ENCODE assay signal across 29 cellular contexts in the genomic region with DNA sequence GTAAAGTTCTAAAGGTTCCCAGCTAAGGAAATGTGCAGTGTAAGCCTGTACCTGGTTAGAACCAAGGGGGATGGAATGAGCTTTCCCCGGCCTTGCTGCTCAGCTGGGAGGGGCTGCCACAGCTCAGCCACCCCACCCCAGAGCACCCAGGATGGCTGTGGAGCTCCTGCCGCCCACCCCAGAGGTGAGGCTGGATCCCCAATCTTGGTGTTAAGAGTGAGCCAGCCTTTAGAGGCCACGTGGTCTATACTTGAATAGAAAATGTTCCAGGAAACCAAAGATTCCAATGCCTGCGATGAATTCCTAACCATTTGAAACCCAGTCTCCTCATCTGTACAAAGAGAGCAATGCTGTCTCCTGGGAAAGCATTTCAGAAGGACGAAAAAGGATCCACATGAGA.
"Had no signal": no experiment of that assay in that cellular context is flagged by ENCODE, and none has a peak within 500 bp of the region (broad histone marks: within the 10 kb centered on the region; RNA-seq: fewer than 3 reads in every experiment).

No MANE protein-coding gene starts in this region.

- H3K27me3 ChIP-seq: cardiac muscle cell had no signal

- H3K27ac ChIP-seq: cardiac muscle cell, VCaP had no signal

- H3K4me1 Mint-ChIP-seq: activated B cell treated with CpG ODN at 0.5 μM for 24 hours; activated naive CD8-positive, alpha-beta T cell treated with anti-CD3 and anti-CD28 coated beads for 36 hours had no signal

- H3K9me3 Mint-ChIP-seq: activated naive CD8-positive, alpha-beta T cell treated with anti-CD3 and anti-CD28 coated beads for 36 hours; activated T-cell treated with anti-CD3 and anti-CD28 coated beads, Interleukin-2, amount 50 U/mL, for 72 hours had no signal

- H3K36me3 ChIP-seq: cardiac muscle cell had no signal

- H3K4me3 ChIP-seq: cardiac muscle cell had no signal

- H3K27ac Mint-ChIP-seq: activated B cell treated with CpG ODN at 0.5 μM for 24 hours; activated CD8-positive, alpha-beta T cell treated with anti-CD3 and anti-CD28 coated beads for 36 hours; activated naive CD8-positive, alpha-beta T cell treated with anti-CD3 and anti-CD28 coated beads for 36 hours; activated T-cell treated with anti-CD3 and anti-CD28 coated beads, Interleukin-2, amount 50 U/mL, for 72 hours; activated T-helper 17 cell treated with anti-CD3 and anti-CD28 coated beads, Interleukin-2, amount 50 U/mL, for 72 hours had no signal

- H3K36me3 Mint-ChIP-seq: activated naive CD8-positive, alpha-beta T cell treated with anti-CD3 and anti-CD28 coated beads for 36 hours had no signal

- H3K27me3 Mint-ChIP-seq: activated B cell treated with CpG ODN at 0.5 μM for 24 hours had no signal

- DNase-seq: activated B cell treated with CpG ODN at 0.5 μM for 24 hours; activated CD4-positive, alpha-beta T cell treated with anti-CD3 and anti-CD28 coated beads for 1 hour; activated CD4-positive, alpha-beta T cell treated with anti-CD3 and anti-CD28 coated beads for 48 hours; activated CD4-positive, alpha-beta T cell treated with anti-CD3 and anti-CD28 coated beads, Interleukin-2, amount 50 U/mL, for 4 hours; activated CD8-positive, alpha-beta T cell treated with anti-CD3 and anti-CD28 coated beads for 36 hours; activated effector memory CD4-positive, alpha-beta T cell treated with anti-CD3 and anti-CD28 coated beads, Interleukin-2, amount 50 U/mL, for 16 hours; activated naive CD4-positive, alpha-beta T cell; activated naive CD4-positive, alpha-beta T cell treated with anti-CD3 and anti-CD28 coated beads, Interleukin-2, amount 50 U/mL, for 16 hours; activated naive CD8-positive, alpha-beta T cell treated with anti-CD3 and anti-CD28 coated beads for 36 hours; activated T-cell treated with anti-CD3 and anti-CD28 coated beads, Interleukin-2, amount 50 U/mL, for 1 hour; activated T-cell treated with anti-CD3 and anti-CD28 coated beads, Interleukin-2, amount 50 U/mL, for 72 hours; amniotic stem cell; Karpas-422; KBM-7; NCI-H1048; NCI-H1105 treated with DMSO at 0.1 percent for 48 hours; NCI-H1436; NCI-H1694; NCI-H1930; NCI-H345; NCI-H524 treated with DMSO at 0.1 percent for 48 hours; SW 1271; T-helper 1 cell; T-helper 2 cell; T-helper 9 cell had no signal

- ATAC-seq: activated CD8-positive, alpha-beta T cell treated with anti-CD3 and anti-CD28 coated beads for 36 hours; activated T-cell treated with anti-CD3 and anti-CD28 coated beads, Interleukin-2, amount 50 U/mL, for 72 hours; activated T-helper 17 cell treated with anti-CD3 and anti-CD28 coated beads, Interleukin-2, amount 50 U/mL, for 72 hours; Panc1 had no signal

- H3K4me3 Mint-ChIP-seq: activated B cell treated with CpG ODN at 0.5 μM for 24 hours; activated CD8-positive, alpha-beta T cell treated with anti-CD3 and anti-CD28 coated beads for 36 hours; activated naive CD8-positive, alpha-beta T cell treated with anti-CD3 and anti-CD28 coated beads for 36 hours; activated T-cell treated with anti-CD3 and anti-CD28 coated beads, Interleukin-2, amount 50 U/mL, for 72 hours; activated T-helper 17 cell treated with anti-CD3 and anti-CD28 coated beads, Interleukin-2, amount 50 U/mL, for 72 hours had no signal
